8 cellular contexts compared by ENCODE assay signal in genomic region chr16:90018297-90019200, GRCh38. TPM values are rescaled to one million over a fixed set of nuclear protein-coding genes. Genes with fewer than 3 reads are reported as not detected.
DNase-seq lines count a peak whose midpoint lies in the region; ATAC-seq, FAIRE-seq and TF ChIP-seq lines count a peak whose summit lies in the region.

No MANE protein-coding gene starts in this region.

- peak overlapping the region; percentile 72 for H3K9ac ChIP-seq in HepG2 (ENCODE audit: insufficient read depth, low read depth, low read length)

- H3K27ac ChIP-seq in HepG2 (ENCODE audit: extremely low read length, insufficient read depth, low read length) (peak overlapping the region; percentile 36), transverse colon (peak overlapping the region; percentile 1 to 37 (median 24))

- no peaks in the 10 kb centered on the region for H4K20me1 ChIP-seq in HepG2 (ENCODE audit: insufficient read depth, low read length)

- H3K4me1 ChIP-seq in HepG2 (ENCODE audit: insufficient read depth, low read length) (peaks cover 41% of the 10 kb centered on the region), transverse colon (peaks cover 0 to 40% (median 27%) of the 10 kb centered on the region in 4 donors)

- peak overlapping the region; percentile 26 for H3K4me3 ChIP-seq in AG09309 (ENCODE audit: control insufficient read depth, low read depth, low read length)
- peak overlapping the region; percentile 83 to 93 (median 87) for H3K4me3 ChIP-seq in HepG2 (replicated peaks in 1 of 3; ENCODE audit: insufficient read depth in 1 of 3, low read depth in 2 of 3, low read length in 3 of 3)
- peak overlapping the region; percentile 62 to 95 (median 85) for H3K4me3 ChIP-seq in transverse colon

- peaks cover 8% of the 10 kb centered on the region for H3K79me2 ChIP-seq in HepG2 (ENCODE audit: insufficient read depth, low read length)

- BruUV-seq in MCF 10A (replicated peaks; lab: Mats Ljungman, UMichigan) (no TSS peak), HepG2 (replicated peaks; lab: Mats Ljungman, UMichigan) (no TSS peak)

- intact Hi-C loops in MCF 10A (cut with micrococcal nuclease) (no loop called here), HepG2 (cut with micrococcal nuclease; ENCODE audit: unreplicated experiment) (no loop called here), transverse colon (cut with DNase I; ENCODE audit: low total_unique reads) (no loop called here)

- WGBS in HepG2 (ENCODE audit: low lambda C conversion rate), result 3% methylated on average over 38 of the region's 61 CpGs
- WGBS in transverse colon (ENCODE audit: low coverage in 1 of 2), 2 donors, result 9 to 10% methylated on average over 4 to 38 of the region's 61 CpGs

- H3K4me1 Mint-ChIP-seq in MCF 10A (ENCODE audit: insufficient read depth, unreplicated experiment), result peaks cover 5% of the 10 kb centered on the region

- H3K9me3 ChIP-seq in HepG2 (ENCODE audit: low read length) (no peaks in the 10 kb centered on the region), transverse colon (no peaks in the 10 kb centered on the region)

- POLR2A ChIA-PET in MCF 10A (lab: Yijun Ruan, JAX) (interaction anchor here (2.1 kb wide), 1 partner anchor 45 kb away, joined by 5 read pairs; no protein-coding TSS in a partner anchor), HepG2 (lab: Yijun Ruan, JAX) (interaction anchor here (0.7 to 2.7 kb wide), 8 partner anchors 15 to 145 kb away, joined by 3 to 23 read pairs (median 3); partner anchors contain the start of genes MC1R and TUBB3)

- TF ChIP-seq POLR2A in HepG2 (IDR thresholded peaks at IDR 0.05; ENCODE audit: insufficient read depth in 1 of 2, low read depth in 2 of 2, low read length in 2 of 2), result no peak
- no peak for TF ChIP-seq POLR2A in transverse colon (IDR thresholded peaks at IDR 0.05)

- H3K4me3 Mint-ChIP-seq in MCF 10A (ENCODE audit: unreplicated experiment), result peak overlapping the region; percentile 71

- peak overlapping the region; percentile 93 for H3K4me2 ChIP-seq in HepG2 (ENCODE audit: low read depth, low read length)

- TF ChIP-seq CTCF in AG09309 (IDR thresholded peaks at IDR 0.05; ENCODE audit: control insufficient read depth, insufficient read depth, low read depth, low read length, missing control alignments) (no peak), MCF 10A (IDR thresholded peaks at IDR 0.05; ENCODE audit: unreplicated experiment) (no peak), HepG2 (CRISPR knock-in tag; IDR thresholded peaks at IDR 0.05) (no peak), transverse colon (IDR thresholded peaks at IDR 0.05) (no peak)

- H3K27me3 ChIP-seq in HepG2 (ENCODE audit: control insufficient read depth in 1 of 2, insufficient read depth in 2 of 2, low read length in 2 of 2), result no peaks in the 10 kb centered on the region; a peak in 1 of 5 replicates
- peaks cover 6% of the 10 kb centered on the region for H3K27me3 ChIP-seq in transverse colon

- FAIRE-seq in HepG2 (lab: Jason Lieb, UNC), result no peak

- no peak for TF ChIP-seq RAD21 in HepG2 (CRISPR knock-in tag; IDR thresholded peaks at IDR 0.05)

- H3K9me3 Mint-ChIP-seq in MCF 10A (ENCODE audit: unreplicated experiment), result no peaks in the 10 kb centered on the region

- no peaks in the 10 kb centered on the region for H3K36me3 Mint-ChIP-seq in MCF 10A (ENCODE audit: insufficient read depth, unreplicated experiment)

- no peak for TF ChIP-seq EP300 in HepG2 (IDR thresholded peaks at IDR 0.05; ENCODE audit: low read depth in 2 of 2, low read length in 2 of 2)
- TF ChIP-seq EP300 in HepG2 (CRISPR knock-in tag; IDR thresholded peaks at IDR 0.05; ENCODE audit: borderline replicate concordance), result no peak
- TF ChIP-seq EP300 in transverse colon (IDR thresholded peaks at IDR 0.05; ENCODE audit: low read depth), result no peak

- in situ Hi-C loops in HepG2 (cut with HindIII; ENCODE audit: extremely low pct_ligation_motif_present, low pct_unique_long_range_greater_than_20kb), result no loop called here
- in situ Hi-C loops in transverse colon (cut with MboI; ENCODE audit: low pct_ligation_motif_present in 1 of 4, low pct_unique_long_range_greater_than_20kb in 1 of 4, low sequenced_read_pairs in 3 of 4), result no loop called here

- H3K27ac Mint-ChIP-seq in MCF 10A (ENCODE audit: low read depth, unreplicated experiment), result no peak overlapping the region

- CTCF ChIA-PET in MCF 10A (lab: Yijun Ruan, JAX), result interaction anchor here (0.6 to 1.3 kb wide), 5 partner anchors 26 to 318 kb away, joined by 3 to 4 read pairs (median 3); no protein-coding TSS in a partner anchor
- CTCF ChIA-PET in HepG2 (lab: Yijun Ruan, JAX; ENCODE audit: low intra/inter-chr PET ratio, low total read pairs), result interaction anchor here (1.0 kb wide), 1 partner anchor 44 kb away, joined by 3 read pairs; no protein-coding TSS in a partner anchor

- peaks cover 0 to 6% of the 10 kb centered on the region in 2 experiments; a peak in 3 of 5 replicates for H3K36me3 ChIP-seq in HepG2 (replicated peaks in 1 of 2; ENCODE audit: control insufficient read depth in 1 of 2, insufficient read depth in 2 of 2, low read length in 2 of 2)
- H3K36me3 ChIP-seq in transverse colon, result no peaks in the 10 kb centered on the region

- H2AFZ ChIP-seq in HepG2 (ENCODE audit: low read length), result no peak overlapping the region

- no peaks in the 10 kb centered on the region for H3K27me3 Mint-ChIP-seq in MCF 10A (ENCODE audit: insufficient read depth, unreplicated experiment)

- ATAC-seq in HepG2 (peak; percentile 46), GM21825 (IDR thresholded peaks at IDR 0.05; ENCODE audit: unreplicated experiment) (no peak)

- DNase-seq in AG09309 (ENCODE audit: low read depth) (no peak), HuH-7.5 (ENCODE audit: low spot score) (peak; percentile 77), MCF 10A (ENCODE audit: unreplicated experiment) (peak; percentile 23), HepG2 (ENCODE audit: low spot score) (no peak), transverse colon (peak; percentile 52), mesenteric fat pad (ENCODE audit: low spot score) (no peak), cortex of kidney (lab: John Stamatoyannopoulos, UW) (no peak)

TF ChIP-seq in HepG2, 621 proteins besides CTCF, POLR2A, EP300 and RAD21 (continues in another document):
- peak; percentile 56 for TF ChIP-seq AGO1 (IDR thresholded peaks at IDR 0.05; ENCODE audit: low read depth, low read length, poor library complexity, severe bottlenecking)

RNA-seq across cellular contexts. Expression of gene DBNDD1, which starts 0.7 kb away (rescaled TPM):
- total RNA-seq in MCF 10A (2022) (3.5 TPM in 2 replicates), HepG2 (2016; rRNA removed; fragmentation: Illumina TruSeq; extraction: Trizol) (13.0 and 17.0 TPM in 2 replicates), transverse colon (10 to 100 TPM in 3 of 4 donors, 1 to 10 TPM in 1; 6.8 to 33.7 (median 14.2) TPM), mesenteric fat pad (2.6 TPM)
- 18.8 and 21.7 TPM in 2 replicates for total RNA-seq in HepG2 (2016; cell fraction: cytosol; rRNA removed; fragmentation: Illumina TruSeq; extraction: Trizol; ENCODE audit: low read depth)
- 11.4 and 16.1 TPM in 2 replicates for total RNA-seq in HepG2 (2016; cell fraction: insoluble cytoplasmic fraction; rRNA removed; fragmentation: Illumina TruSeq; extraction: Trizol)
- total RNA-seq in HepG2 (2016; cell fraction: membrane; rRNA removed; fragmentation: Illumina TruSeq; extraction: Trizol), result 40.2 and 47.3 TPM in 2 replicates
- total RNA-seq in HepG2 (2016; cell fraction: nucleus; rRNA removed; fragmentation: Illumina TruSeq; extraction: Trizol), result 7.6 and 10.0 TPM in 2 replicates
- polyA plus RNA-seq in HepG2 (2011; rRNA removed), result 40.4 and 51.0 TPM in 2 replicates
- 44.2 and 56.2 TPM in 2 replicates for polyA plus RNA-seq in HepG2 (2011; cell fraction: cytosol; rRNA removed)
- polyA plus RNA-seq in HepG2 (2011; cell fraction: nucleus; rRNA removed), result 31.7 and 32.2 TPM in 2 replicates
- polyA plus RNA-seq in HepG2 (2012), result 16.4 and 30.0 TPM in 2 replicates
- 60.8 and 72.2 TPM in 2 replicates for polyA plus RNA-seq in HepG2 (2016; cell fraction: cytosol; fragmentation: Illumina TruSeq; extraction: Trizol; ENCODE audit: low read depth)
- polyA plus RNA-seq in HepG2 (2016; cell fraction: insoluble cytoplasmic fraction; fragmentation: Illumina TruSeq; extraction: Trizol; ENCODE audit: low read depth), result 33.1 and 40.9 TPM in 2 replicates
- polyA plus RNA-seq in HepG2 (2016; cell fraction: membrane; fragmentation: Illumina TruSeq; extraction: Trizol; ENCODE audit: low read depth), result 102 TPM in 2 replicates
- 31.0 and 33.1 TPM in 2 replicates for polyA plus RNA-seq in HepG2 (2016; cell fraction: nucleus; fragmentation: Illumina TruSeq; extraction: Trizol; ENCODE audit: insufficient read depth, low read depth)
- polyA minus RNA-seq in HepG2 (2011; rRNA and poly(A)+ RNA removed; ENCODE audit: low replicate concordance), result 5.9 and 53.2 TPM in 2 replicates
- 23.0 and 26.9 TPM in 2 replicates for polyA minus RNA-seq in HepG2 (2011; cell fraction: cytosol; rRNA and poly(A)+ RNA removed)
- polyA minus RNA-seq in HepG2 (2011; cell fraction: nucleus; rRNA and poly(A)+ RNA removed), result 9.8 and 13.2 TPM in 2 replicates

RNA-seq across cellular contexts. Expression of gene PRDM7, which starts 58.6 kb away (rescaled TPM):
- not detected in 2 replicates for total RNA-seq in MCF 10A (2022)
- total RNA-seq in HepG2 (2016; rRNA removed; fragmentation: Illumina TruSeq; extraction: Trizol), result not detected in 2 replicates
- not detected in 2 replicates for total RNA-seq in HepG2 (2016; cell fraction: cytosol; rRNA removed; fragmentation: Illumina TruSeq; extraction: Trizol; ENCODE audit: low read depth)
- not detected in 2 replicates for total RNA-seq in HepG2 (2016; cell fraction: insoluble cytoplasmic fraction; rRNA removed; fragmentation: Illumina TruSeq; extraction: Trizol)
- not detected in 2 replicates for total RNA-seq in HepG2 (2016; cell fraction: membrane; rRNA removed; fragmentation: Illumina TruSeq; extraction: Trizol)
- not detected in 2 replicates for total RNA-seq in HepG2 (2016; cell fraction: nucleus; rRNA removed; fragmentation: Illumina TruSeq; extraction: Trizol)
- 0.03 TPM in 1 of 2 replicates, not detected in the other for polyA plus RNA-seq in HepG2 (2011; rRNA removed)
- polyA plus RNA-seq in HepG2 (2011; cell fraction: cytosol; rRNA removed), result not detected in 2 replicates
- not detected in 2 replicates for polyA plus RNA-seq in HepG2 (2011; cell fraction: nucleus; rRNA removed)
- polyA plus RNA-seq in HepG2 (2012), result not detected in 2 replicates
- not detected in 2 replicates for polyA plus RNA-seq in HepG2 (2016; cell fraction: cytosol; fragmentation: Illumina TruSeq; extraction: Trizol; ENCODE audit: low read depth)
- polyA plus RNA-seq in HepG2 (2016; cell fraction: insoluble cytoplasmic fraction; fragmentation: Illumina TruSeq; extraction: Trizol; ENCODE audit: low read depth), result not detected in 2 replicates
- not detected in 2 replicates for polyA plus RNA-seq in HepG2 (2016; cell fraction: membrane; fragmentation: Illumina TruSeq; extraction: Trizol; ENCODE audit: low read depth)
- not detected in 2 replicates for polyA plus RNA-seq in HepG2 (2016; cell fraction: nucleus; fragmentation: Illumina TruSeq; extraction: Trizol; ENCODE audit: insufficient read depth, low read depth)
- polyA minus RNA-seq in HepG2 (2011; rRNA and poly(A)+ RNA removed; ENCODE audit: low replicate concordance), result not detected in 2 replicates
- polyA minus RNA-seq in HepG2 (2011; cell fraction: cytosol; rRNA and poly(A)+ RNA removed), result not detected in 2 replicates
- 0.13 TPM in 1 of 2 replicates, not detected in the other for polyA minus RNA-seq in HepG2 (2011; cell fraction: nucleus; rRNA and poly(A)+ RNA removed)
- total RNA-seq in transverse colon, result not detected
- total RNA-seq in mesenteric fat pad, result not detected

Comparison
In these comparisons a context has a peak if more than half of its experiments do, and no peak if none do; other contexts are left out.
1. DNase-seq: peak in HuH-7.5 (single experiment), MCF 10A (single experiment) and transverse colon (single experiment); none in AG09309 (single experiment), HepG2 (single experiment), mesenteric fat pad (single experiment) and cortex of kidney (single experiment).
2. H3K4me3 ChIP-seq: peak in every context shown above with its lines; median percentile 87 in HepG2; 85 in transverse colon; 26 in AG09309.